ENCODE assay signal across 8 cellular contexts in the genomic region with DNA sequence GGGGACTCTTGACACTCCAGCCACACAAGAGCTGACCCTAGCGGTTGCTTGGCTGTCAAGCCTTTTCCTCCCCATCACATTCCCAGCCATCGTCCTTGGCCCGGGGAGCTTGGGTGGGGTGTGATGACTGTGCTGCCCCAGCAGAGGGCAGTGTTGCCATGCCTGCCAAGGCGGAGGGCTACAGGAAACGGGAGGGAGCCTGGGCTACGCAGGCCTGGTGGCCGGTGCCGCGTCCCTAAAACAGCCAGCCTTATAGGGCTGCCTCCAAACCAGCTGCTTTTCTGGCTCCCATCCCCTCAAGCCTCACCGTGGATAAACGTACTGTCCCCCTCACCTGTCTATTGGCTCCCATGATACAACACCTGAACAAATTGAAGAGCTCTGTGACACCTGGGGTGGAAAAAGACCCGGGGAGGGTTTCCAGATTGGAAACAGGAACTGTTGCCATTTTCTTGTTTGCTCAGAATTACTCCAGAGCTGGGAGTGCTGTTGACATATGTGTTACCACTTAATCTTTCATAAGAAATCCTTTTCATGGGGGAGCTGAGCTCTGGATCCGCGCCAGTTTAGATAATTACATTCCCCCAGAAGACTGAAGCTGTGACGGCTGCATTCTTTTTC.
A peak's percentile ranks its signal among the peaks of the same experiment; 100 is the strongest.
DNase-seq lines count a peak whose midpoint lies in the region; ATAC-seq, FAIRE-seq and TF ChIP-seq lines count a peak whose summit lies in the region.

No MANE protein-coding gene starts in this region.

- H3K9me2 ChIP-seq in DOHH2 (replicated peaks; ENCODE audit: control insufficient read depth, low read length): no peaks in the 10 kb centered on the region

- H3K27me3 ChIP-seq in DOHH2 (ENCODE audit: control insufficient read depth, low read length) (no peaks in the 10 kb centered on the region), pancreas (no peaks in the 10 kb centered on the region)

- peaks cover 14% of the 10 kb centered on the region for H3K4me1 ChIP-seq in DOHH2 (ENCODE audit: control insufficient read depth, low read length)
- H3K4me1 ChIP-seq in pancreas: peaks cover 5 to 17% (median 8%) of the 10 kb centered on the region in 3 donors

- no peaks in the 10 kb centered on the region for H4K20me1 ChIP-seq in DOHH2 (ENCODE audit: control insufficient read depth, insufficient read depth, low read depth, low read length)

- H3K4me3 ChIP-seq in DOHH2 (ENCODE audit: low read length) (peak overlapping the region; percentile 40), pancreas (peak overlapping the region in 1 of 4 donors; percentile 11)

- no peak for FAIRE-seq in pancreas (lab: Jason Lieb, UNC)

- H3K27ac ChIP-seq in DOHH2 (ENCODE audit: low read depth, low read length): no peak overlapping the region
- peak overlapping the region in 3 of 4 donors; percentile 29 to 65 (median 65) for H3K27ac ChIP-seq in pancreas

- H3K9me3 ChIP-seq in DOHH2 (ENCODE audit: control insufficient read depth, insufficient read depth, low read length) (no peaks in the 10 kb centered on the region), pancreas (no peaks in the 10 kb centered on the region)

- no peaks in the 10 kb centered on the region for H3F3A ChIP-seq in DOHH2 (ENCODE audit: control insufficient read depth, insufficient read depth)

- peak; percentile 99 for TF ChIP-seq CTCF in DOHH2 (IDR thresholded peaks at IDR 0.05; ENCODE audit: low read depth, low read length, poor library complexity, severe bottlenecking)
- peak; percentile 90 to 99 (median 96) for TF ChIP-seq CTCF in pancreas (IDR thresholded peaks at IDR 0.05)

- intact Hi-C loops in Right ventricle myocardium superior (cut with DNase I) (no loop called here), pancreas (cut with DNase I) (loop anchor here in 1 of 3 donors (10.0 kb wide), 1 partner anchor 67 kb away; no protein-coding TSS in a partner anchor)

- H3K4me2 ChIP-seq in DOHH2 (ENCODE audit: low read length): peak overlapping the region; percentile 53

- no peaks in the 10 kb centered on the region for H3K79me2 ChIP-seq in DOHH2 (ENCODE audit: control insufficient read depth, low read length)

- DNase-seq in HK-2 (ENCODE audit: unreplicated experiment): peak; percentile 83
- peak; percentile 97 for DNase-seq in NCI-H748 treated with DMSO at 0.1 percent for 48 hours (lab: John Stamatoyannopoulos, UW)
- DNase-seq in activated T-cell treated with anti-CD3 and anti-CD28 coated beads, Interleukin-2, amount 50 U/mL, for 48 hours: peak; percentile 49 to 59
- peak; percentile 65 for DNase-seq in Right ventricle myocardium superior
- DNase-seq in pancreas: peak; percentile 70 to 93 (median 84)
- no peak for DNase-seq in cortex of kidney (lab: John Stamatoyannopoulos, UW)

- peak; percentile 98 for ATAC-seq in GM21381 (IDR thresholded peaks at IDR 0.05; ENCODE audit: unreplicated experiment)
- peak; percentile 91 for ATAC-seq in Right ventricle myocardium superior (ENCODE audit: poor library complexity)
- ATAC-seq in pancreas: peak; percentile 93 to 99 (median 96)

- 1 to 3% methylated on average over 10 to 15 of the region's 15 CpGs for WGBS in pancreas, 2 donors

- H3K36me3 ChIP-seq in DOHH2 (ENCODE audit: control insufficient read depth, low read length) (no peaks in the 10 kb centered on the region), pancreas (no peaks in the 10 kb centered on the region)
